ENCODE assay signal across 29 cellular contexts in genomic region chr13:34021619-34022018, GRCh38.
"Had no signal": no experiment of that assay in that cellular context is flagged by ENCODE, and none has a peak within 500 bp of the region (broad histone marks: within the 10 kb centered on the region; RNA-seq: fewer than 3 reads in every experiment).

No MANE protein-coding gene starts in this region.

- ATAC-seq: stimulated activated effector memory CD8-positive, alpha-beta T cell treated with anti-CD3 and anti-CD28 coated beads, Interleukin-12 subunit alpha, Interleukin-12 subunit beta, amount 100 ng/mL, for 72 hours; stimulated activated memory B cell treated with anti-CD40 and anti-IgM and Interleukin-4, amounts not matched to agents 10 μg/mL and 1 μg/mL and 100 μg/mL, for 72 hours; stimulated activated naive B cell treated with anti-CD40 and anti-IgM and Interleukin-4, amounts not matched to agents 10 μg/mL and 1 μg/mL and 100 μg/mL, for 72 hours; stimulated activated naive CD8-positive, alpha-beta T cell treated with anti-CD3 and anti-CD28 coated beads, Interleukin-15, amount 100 ng/mL, for 72 hours; stimulated activated naive CD8-positive, alpha-beta T cell treated with anti-CD3 and anti-CD28 coated beads, Interleukin-15, Interleukin-2, amounts not matched to agents 100 U/mL and 50 U/mL, for 24 hours; upper lobe of right lung had no signal

- FAIRE-seq: urothelium cell line had no signal

- H3K9me3 ChIP-seq: testis, thyroid gland, upper lobe of left lung, upper lobe of right lung, vagina had no signal

- H3K4me3 Mint-ChIP-seq: stimulated activated effector memory CD8-positive, alpha-beta T cell treated with anti-CD3 and anti-CD28 coated beads, Interleukin-12 subunit alpha, Interleukin-12 subunit beta, amount 100 ng/mL, for 72 hours; stimulated activated memory B cell treated with anti-CD40 and anti-IgM and Interleukin-4, amounts not matched to agents 10 μg/mL and 1 μg/mL and 100 μg/mL, for 72 hours; stimulated activated naive B cell treated with anti-CD40 and anti-IgM and Interleukin-4, amounts not matched to agents 10 μg/mL and 1 μg/mL and 100 μg/mL, for 72 hours; stimulated activated naive CD8-positive, alpha-beta T cell treated with anti-CD3 and anti-CD28 coated beads, Interleukin-15, amount 100 ng/mL, for 72 hours; stimulated activated naive CD8-positive, alpha-beta T cell treated with anti-CD3 and anti-CD28 coated beads, Interleukin-15, Interleukin-2, amounts not matched to agents 100 ng/mL and 50 ng/mL, for 24 hours; type B pancreatic cell had no signal

- H3K36me3 ChIP-seq: stomach, suprapubic skin, thoracic aorta, thyroid gland, tibial nerve, transverse colon, upper lobe of left lung, upper lobe of right lung, uterus, vagina had no signal

- H3K4me1 Mint-ChIP-seq: stimulated activated effector memory CD8-positive, alpha-beta T cell treated with anti-CD3 and anti-CD28 coated beads, Interleukin-12 subunit alpha, Interleukin-12 subunit beta, amount 100 ng/mL, for 72 hours; stimulated activated memory B cell treated with anti-CD40 and anti-IgM and Interleukin-4, amounts not matched to agents 10 μg/mL and 1 μg/mL and 100 μg/mL, for 72 hours; stimulated activated naive B cell treated with anti-CD40 and anti-IgM and Interleukin-4, amounts not matched to agents 10 μg/mL and 1 μg/mL and 100 μg/mL, for 72 hours; stimulated activated naive CD8-positive, alpha-beta T cell treated with anti-CD3 and anti-CD28 coated beads, Interleukin-15, amount 100 ng/mL, for 72 hours had no signal

- H3K27me3 Mint-ChIP-seq: stimulated activated memory B cell treated with anti-CD40 and anti-IgM and Interleukin-4, amounts not matched to agents 10 μg/mL and 1 μg/mL and 100 μg/mL, for 72 hours; stimulated activated naive CD8-positive, alpha-beta T cell treated with anti-CD3 and anti-CD28 coated beads, Interleukin-15, amount 100 ng/mL, for 72 hours; stimulated activated naive CD8-positive, alpha-beta T cell treated with anti-CD3 and anti-CD28 coated beads, Interleukin-15, Interleukin-2, amounts not matched to agents 100 ng/mL and 50 ng/mL, for 24 hours; type B pancreatic cell had no signal

- H3K4me3 ChIP-seq: stomach, suprapubic skin, testis, thoracic aorta, thyroid gland, tibial artery, tibial nerve, transverse colon, upper lobe of left lung, upper lobe of right lung, uterus, vagina had no signal

- H3K27me3 ChIP-seq: stomach, suprapubic skin, testis, thyroid gland, tibial artery, tibial nerve, transverse colon, upper lobe of left lung, upper lobe of right lung, uterus, vagina had no signal

- H3K36me3 Mint-ChIP-seq: stimulated activated effector memory CD8-positive, alpha-beta T cell treated with anti-CD3 and anti-CD28 coated beads, Interleukin-12 subunit alpha, Interleukin-12 subunit beta, amount 100 ng/mL, for 72 hours; stimulated activated memory B cell treated with anti-CD40 and anti-IgM and Interleukin-4, amounts not matched to agents 10 μg/mL and 1 μg/mL and 100 μg/mL, for 72 hours had no signal

- DNase-seq: stimulated activated CD4-positive, alpha-beta T cell treated with anti-CD3 and anti-CD28 coated beads, Interleukin-2, amount 100 ng/mL, for 48 hours; stimulated activated CD4-positive, alpha-beta T cell treated with anti-CD3 and anti-CD28 coated beads, Interleukin-4, amount 100 ng/mL, for 1 hour; stimulated activated CD4-positive, alpha-beta T cell treated with anti-CD3 and anti-CD28 coated beads, Interleukin-4, amount 100 ng/mL, for 24 hours; stimulated activated CD4-positive, alpha-beta T cell treated with anti-CD3 and anti-CD28 coated beads, Interleukin-4, amount 100 ng/mL, for 4 hours; stimulated activated CD8-positive, alpha-beta memory T cell treated with anti-CD3 and anti-CD28 coated beads, Interleukin-4, amount 100 ng/mL, for 48 hours; stimulated activated naive B cell treated with anti-CD40 and anti-IgM and Interleukin-4, amounts not matched to agents 10 μg/mL and 1 μg/mL and 100 μg/mL, for 72 hours; stimulated activated naive CD4-positive, alpha-beta T cell; stimulated activated naive CD4-positive, alpha-beta T cell treated with Interleukin-2 at 50 U/mL for 16 hours; stimulated activated naive CD8-positive, alpha-beta T cell treated with anti-CD3 and anti-CD28 coated beads, Interleukin-15, amount 100 ng/mL, for 72 hours; stimulated activated naive CD8-positive, alpha-beta T cell treated with anti-CD3 and anti-CD28 coated beads, Interleukin-15, Interleukin-2, amounts not matched to agents 100 U/mL and 50 U/mL, for 24 hours; stomach; substantia nigra; testis; thyroid gland; tibial artery; transverse colon; trophoblast cell; upper lobe of left lung; upper lobe of right lung; uterus had no signal

- H3K27ac Mint-ChIP-seq: stimulated activated effector memory CD8-positive, alpha-beta T cell treated with anti-CD3 and anti-CD28 coated beads, Interleukin-12 subunit alpha, Interleukin-12 subunit beta, amount 100 ng/mL, for 72 hours; stimulated activated memory B cell treated with anti-CD40 and anti-IgM and Interleukin-4, amounts not matched to agents 10 μg/mL and 1 μg/mL and 100 μg/mL, for 72 hours; stimulated activated naive B cell treated with anti-CD40 and anti-IgM and Interleukin-4, amounts not matched to agents 10 μg/mL and 1 μg/mL and 100 μg/mL, for 72 hours; stimulated activated naive CD8-positive, alpha-beta T cell treated with anti-CD3 and anti-CD28 coated beads, Interleukin-15, amount 100 ng/mL, for 72 hours; stimulated activated naive CD8-positive, alpha-beta T cell treated with anti-CD3 and anti-CD28 coated beads, Interleukin-15, Interleukin-2, amounts not matched to agents 100 ng/mL and 50 ng/mL, for 24 hours; type B pancreatic cell had no signal

- H3K27ac ChIP-seq: stomach, suprapubic skin, testis, thoracic aorta, thyroid gland, tibial artery, tibial nerve, transverse colon, upper lobe of left lung, upper lobe of right lung, uterus, vagina had no signal

- H3K4me1 ChIP-seq: stomach, suprapubic skin, testis, thyroid gland, tibial artery, tibial nerve, upper lobe of left lung, upper lobe of right lung, uterus, vagina had no signal
